ENCODE assay signal across 21 cellular contexts in genomic region chr17:45423304-45423703, GRCh38. TPM values are rescaled to one million over a fixed set of nuclear protein-coding genes. Genes with fewer than 3 reads are reported as not detected.
DNase-seq lines count a peak whose midpoint lies in the region; ATAC-seq, FAIRE-seq and TF ChIP-seq lines count a peak whose summit lies in the region.
"Had no signal": no experiment of that assay in that cellular context is flagged by ENCODE, and none has a peak within 500 bp of the region (broad histone marks: within the 10 kb centered on the region; RNA-seq: fewer than 3 reads in every experiment).

No MANE protein-coding gene starts in this region.

- H3K4me3 ChIP-seq in right cardiac atrium (ENCODE audit: low read length) (no peak overlapping the region), heart right ventricle (peak overlapping the region in 1 of 10 donors; percentile 55), astrocyte (ENCODE audit: insufficient read depth, low read depth, low read length) (no peak overlapping the region), fibroblast of lung (replicated peaks in 1 of 4; ENCODE audit: control extremely low read depth in 1 of 4, insufficient read depth in 1 of 4, low read depth in 3 of 4, low read length in 4 of 4) (no peak overlapping the region), Karpas-422 (ENCODE audit: low read length) (no peak overlapping the region)
- H3K4me3 ChIP-seq: GM12878, GM23338 had no signal

- peaks cover 5% of the 10 kb centered on the region for H3K4me1 ChIP-seq in right cardiac atrium (ENCODE audit: control insufficient read depth, insufficient read depth, low read length)
- peaks cover 6 to 63% (median 31%) of the 10 kb centered on the region in 9 donors for H3K4me1 ChIP-seq in heart right ventricle
- peaks cover 5% of the 10 kb centered on the region for H3K4me1 ChIP-seq in astrocyte (ENCODE audit: insufficient read depth, low read length)
- peaks cover 3% of the 10 kb centered on the region for H3K4me1 ChIP-seq in fibroblast of lung (ENCODE audit: control insufficient read depth, extremely low read depth, insufficient read depth, low read length)
- H3K4me1 ChIP-seq in Karpas-422 (ENCODE audit: low read length): peaks cover 40% of the 10 kb centered on the region

- H2AFZ ChIP-seq in astrocyte (ENCODE audit: low read depth, low read length): no peak overlapping the region
- H2AFZ ChIP-seq in fibroblast of lung (ENCODE audit: low read length): no peak overlapping the region
- no peak overlapping the region for H2AFZ ChIP-seq in Karpas-422 (ENCODE audit: low read length)
- H2AFZ ChIP-seq: GM23338 had no signal

- CTCF ChIA-PET in activated CD8-positive, alpha-beta T cell treated with anti-CD3 and anti-CD28 coated beads, Interleukin-2, amount 10 ng/mL, durations not matched to agents 7 days and 5 days (lab: Charles Lee): no interaction called here

- H4K20me1 ChIP-seq in astrocyte (ENCODE audit: insufficient read depth, low read length) (peaks cover 13% of the 10 kb centered on the region), fibroblast of lung (ENCODE audit: control insufficient read depth, extremely low read depth, insufficient read depth, low read length) (no peaks in the 10 kb centered on the region), Karpas-422 (ENCODE audit: insufficient read depth, low read depth, low read length) (no peaks in the 10 kb centered on the region)

- no peak for DNase-seq in right cardiac atrium
- DNase-seq in heart right ventricle: no peak
- DNase-seq in astrocyte (ENCODE audit: low read depth): no peak
- DNase-seq in fibroblast of lung (ENCODE audit: low read depth in 2 of 2): no peak
- DNase-seq in Karpas-422: no peak
- DNase-seq in frontal cortex (ENCODE audit: low spot score in 2 of 2): no peak
- no peak for DNase-seq in activated CD8-positive, alpha-beta T cell treated with anti-CD3 and anti-CD28 coated beads, Interleukin-2, amount 10 ng/mL, durations not matched to agents 7 days and 5 days
- DNase-seq: CD4-positive, alpha-beta memory T cell; DMS53; EL; HCEC 1CT; NCI-H1105; NCI-H2081; NCI-H2171 treated with DMSO at 0.1 percent for 48 hours; NCI-H446 treated with DMSO at 0.1 percent for 48 hours; NCI-H69; SHP77 had no signal

- TF ChIP-seq CTCF in heart right ventricle (IDR thresholded peaks at IDR 0.05): no peak
- no peak for TF ChIP-seq CTCF in astrocyte (IDR thresholded peaks at IDR 0.05; ENCODE audit: insufficient read depth, low read depth, low read length)
- TF ChIP-seq CTCF in fibroblast of lung (conservative IDR thresholded peaks at IDR 0.05 in 1 of 2, IDR thresholded peaks at IDR 0.05 in 1 of 2; ENCODE audit: low read depth in 1 of 2, low read length in 2 of 2): no peak

- H3K4me3 Mint-ChIP-seq in astrocyte (ENCODE audit: unreplicated experiment): peak overlapping the region; percentile 16
- no peak overlapping the region for H3K4me3 Mint-ChIP-seq in activated CD8-positive, alpha-beta T cell treated with anti-CD3 and anti-CD28 coated beads, Interleukin-2, amount 10 ng/mL, durations not matched to agents 7 days and 5 days
- H3K4me3 Mint-ChIP-seq: CD4-positive, alpha-beta memory T cell had no signal

- ATAC-seq in right cardiac atrium: no peak
- no peak for ATAC-seq in heart right ventricle
- no peak for ATAC-seq in GM21381 (IDR thresholded peaks at IDR 0.05; ENCODE audit: unreplicated experiment)
- no peak for ATAC-seq in activated CD8-positive, alpha-beta T cell treated with anti-CD3 and anti-CD28 coated beads, Interleukin-2, amount 10 ng/mL, durations not matched to agents 7 days and 5 days
- ATAC-seq: GM12878, GM23338 had no signal

- intact Hi-C loops in right cardiac atrium (cut with DNase I): no loop called here
- intact Hi-C loops in heart right ventricle (cut with DNase I): no loop called here

- H3K27ac ChIP-seq in right cardiac atrium (ENCODE audit: low read length) (peak overlapping the region; percentile 1), heart right ventricle (peak overlapping the region in 5 of 10 donors; percentile 69 to 91 (median 88)), astrocyte (ENCODE audit: low read depth, low read length) (no peak overlapping the region), fibroblast of lung (ENCODE audit: insufficient read depth, low read length) (no peak overlapping the region), Karpas-422 (ENCODE audit: low read length) (no peak overlapping the region)

- H3K9ac ChIP-seq in astrocyte (ENCODE audit: low read length) (no peak overlapping the region), fibroblast of lung (ENCODE audit: insufficient read depth, low read length) (peak overlapping the region; percentile 7), Karpas-422 (ENCODE audit: low read length) (no peak overlapping the region)

- no peaks in the 10 kb centered on the region for H3K36me3 Mint-ChIP-seq in astrocyte (ENCODE audit: low read depth, unreplicated experiment)
- H3K36me3 Mint-ChIP-seq in activated CD8-positive, alpha-beta T cell treated with anti-CD3 and anti-CD28 coated beads, Interleukin-2, amount 10 ng/mL, durations not matched to agents 7 days and 5 days (ENCODE audit: low read depth): peaks cover 28% of the 10 kb centered on the region
- H3K36me3 Mint-ChIP-seq: CD4-positive, alpha-beta memory T cell had no signal

- FAIRE-seq in astrocyte (lab: Jason Lieb, UNC) (no peak), frontal cortex (lab: Jason Lieb, UNC) (no peak)
- FAIRE-seq: A204.1, GM12878 had no signal

- H3K79me2 ChIP-seq in astrocyte (ENCODE audit: insufficient read depth, low read length) (no peaks in the 10 kb centered on the region), fibroblast of lung (ENCODE audit: control insufficient read depth, insufficient read depth, low read length) (no peaks in the 10 kb centered on the region), Karpas-422 (ENCODE audit: low read length) (peaks cover 8% of the 10 kb centered on the region)

- peaks cover 12% of the 10 kb centered on the region for H3K27me3 Mint-ChIP-seq in astrocyte (ENCODE audit: low read depth, unreplicated experiment)
- H3K27me3 Mint-ChIP-seq in activated CD8-positive, alpha-beta T cell treated with anti-CD3 and anti-CD28 coated beads, Interleukin-2, amount 10 ng/mL, durations not matched to agents 7 days and 5 days (ENCODE audit: low read depth): no peaks in the 10 kb centered on the region
- H3K27me3 Mint-ChIP-seq: CD4-positive, alpha-beta memory T cell had no signal

- H3K27me3 ChIP-seq in right cardiac atrium (ENCODE audit: control insufficient read depth, insufficient read depth): no peaks in the 10 kb centered on the region
- no peaks in the 10 kb centered on the region for H3K27me3 ChIP-seq in heart right ventricle
- H3K27me3 ChIP-seq in astrocyte (ENCODE audit: insufficient read depth, low read length): peaks cover 2% of the 10 kb centered on the region
- peaks cover under 1% of the 10 kb centered on the region for H3K27me3 ChIP-seq in fibroblast of lung (ENCODE audit: control insufficient read depth, insufficient read depth, low read length)
- H3K27me3 ChIP-seq in Karpas-422 (ENCODE audit: low read length): no peaks in the 10 kb centered on the region

- POLR2A ChIA-PET in activated CD8-positive, alpha-beta T cell treated with anti-CD3 and anti-CD28 coated beads, Interleukin-2, amount 10 ng/mL, durations not matched to agents 7 days and 5 days (lab: Charles Lee): interaction anchor here (0.6 kb wide), 1 partner anchor 11 kb away, joined by 3 read pairs; no protein-coding TSS in a partner anchor

- H3K9me2 ChIP-seq in Karpas-422 (replicated peaks; ENCODE audit: insufficient read depth, low read length): no peaks in the 10 kb centered on the region

- H3K4me1 Mint-ChIP-seq in astrocyte (ENCODE audit: low read depth, unreplicated experiment): no peaks in the 10 kb centered on the region
- peaks cover 10% of the 10 kb centered on the region for H3K4me1 Mint-ChIP-seq in activated CD8-positive, alpha-beta T cell treated with anti-CD3 and anti-CD28 coated beads, Interleukin-2, amount 10 ng/mL, durations not matched to agents 7 days and 5 days (ENCODE audit: low read depth)

- H3K4me2 ChIP-seq in astrocyte (ENCODE audit: low read length): no peak overlapping the region
- H3K4me2 ChIP-seq in fibroblast of lung (ENCODE audit: extremely low read depth, insufficient read depth, low read length): no peak overlapping the region
- no peak overlapping the region for H3K4me2 ChIP-seq in Karpas-422 (ENCODE audit: low read depth, low read length, poor library complexity, severe bottlenecking)
- H3K4me2 ChIP-seq: GM23338 had no signal

- no peaks in the 10 kb centered on the region for H3K9me3 Mint-ChIP-seq in astrocyte (ENCODE audit: unreplicated experiment)
- no peaks in the 10 kb centered on the region for H3K9me3 Mint-ChIP-seq in activated CD8-positive, alpha-beta T cell treated with anti-CD3 and anti-CD28 coated beads, Interleukin-2, amount 10 ng/mL, durations not matched to agents 7 days and 5 days (ENCODE audit: insufficient read depth)
- H3K9me3 Mint-ChIP-seq: CD4-positive, alpha-beta memory T cell; GM23338 had no signal

- H3K27ac Mint-ChIP-seq in astrocyte (ENCODE audit: unreplicated experiment): no peak overlapping the region
- no peak overlapping the region for H3K27ac Mint-ChIP-seq in activated CD8-positive, alpha-beta T cell treated with anti-CD3 and anti-CD28 coated beads, Interleukin-2, amount 10 ng/mL, durations not matched to agents 7 days and 5 days
- H3K27ac Mint-ChIP-seq: GM23338 had no signal

- WGBS in right cardiac atrium: 65% methylated on average over 3 of the region's 3 CpGs
- 65 to 78% methylated on average over 3 of the region's 3 CpGs for WGBS in heart right ventricle, 2 donors

- peaks cover 0 to 27% (median 0%) of the 10 kb centered on the region in 9 donors for H3K36me3 ChIP-seq in heart right ventricle
- no peaks in the 10 kb centered on the region for H3K36me3 ChIP-seq in astrocyte (ENCODE audit: insufficient read depth, low read length)
- H3K36me3 ChIP-seq in fibroblast of lung (ENCODE audit: control insufficient read depth, insufficient read depth, low read length): no peaks in the 10 kb centered on the region
- H3K36me3 ChIP-seq in Karpas-422 (ENCODE audit: insufficient read depth, low read length): no peaks in the 10 kb centered on the region

- H3K9me3 ChIP-seq in right cardiac atrium (ENCODE audit: control insufficient read depth, low read length) (no peaks in the 10 kb centered on the region), heart right ventricle (no peaks in the 10 kb centered on the region), astrocyte (ENCODE audit: insufficient read depth, low read depth, low read length) (no peaks in the 10 kb centered on the region), fibroblast of lung (ENCODE audit: control insufficient read depth, insufficient read depth, low read depth, low read length) (no peaks in the 10 kb centered on the region), Karpas-422 (ENCODE audit: low read length) (no peaks in the 10 kb centered on the region)

RNA-seq across cellular contexts. Expression of gene ARHGAP27, which starts 9.4 kb away (rescaled TPM):
- 10 to 100 TPM; 25.1 to 32.0 (median 28.1) TPM for total RNA-seq in right cardiac atrium
- 26.8 TPM for polyA plus RNA-seq in right cardiac atrium
- 10 to 100 TPM; 15.2 to 46.9 (median 25.3) TPM for total RNA-seq in heart right ventricle
- 10 to 100 TPM; 17.9 to 65.8 TPM for polyA plus RNA-seq in heart right ventricle
- total RNA-seq in astrocyte: 4.4 and 10.0 TPM in 2 replicates
- total RNA-seq in fibroblast of lung: 1.5 and 3.3 TPM in 2 replicates
- 0.57 and 0.95 TPM in 2 replicates for polyA plus RNA-seq in fibroblast of lung
- 0.57 and 1.3 TPM in 2 replicates for polyA plus RNA-seq in fibroblast of lung (2012)
- polyA minus RNA-seq in fibroblast of lung (ENCODE audit: low replicate concordance): 0.35 and 0.93 TPM in 2 replicates
- total RNA-seq in Karpas-422 (2014; rRNA removed; shearing (Covaris generic); ENCODE audit: low replicate concordance): 24.9 and 42.7 TPM in 2 replicates
- 1.2 TPM for total RNA-seq in frontal cortex
- total RNA-seq in activated CD8-positive, alpha-beta T cell treated with anti-CD3 and anti-CD28 coated beads, Interleukin-2, amount 10 ng/mL, durations not matched to agents 7 days and 5 days: 100 to 1,000 TPM; 100 to 106 TPM
